ENCODE assay signal across 18 cellular contexts in genomic region chr15:47332481-47332880, GRCh38.
DNase-seq lines count a peak whose midpoint lies in the region; ATAC-seq, FAIRE-seq and TF ChIP-seq lines count a peak whose summit lies in the region.
"Had no signal": no experiment of that assay in that cellular context is flagged by ENCODE, and none has a peak within 500 bp of the region (broad histone marks: within the 10 kb centered on the region; RNA-seq: fewer than 3 reads in every experiment).

No MANE protein-coding gene starts in this region.

- H3K14ac ChIP-seq in H9 (ENCODE audit: insufficient read depth, low read length), result no peak overlapping the region

- H3K79me1 ChIP-seq in H9 (ENCODE audit: insufficient read depth, low read depth, low read length, poor library complexity, severe bottlenecking), result no peaks in the 10 kb centered on the region

- no peak overlapping the region for H3K4ac ChIP-seq in H9 (ENCODE audit: low read depth, low read length)

- H4K8ac ChIP-seq in H9 (replicated peaks; ENCODE audit: insufficient read length, low read depth, low read length), result no peak overlapping the region

- H3K27ac ChIP-seq in AG04450 (ENCODE audit: low read depth, low read length) (peak overlapping the region; percentile 68), H9 (ENCODE audit: insufficient read length, low read depth, low read length) (no peak overlapping the region)
- H3K27ac ChIP-seq in CD8-positive, alpha-beta T cell (ENCODE audit: low read depth, low read length), result no peak overlapping the region
- H3K27ac ChIP-seq: epithelial cell of prostate had no signal

- POLR2A ChIA-PET in AG04450 (lab: Yijun Ruan, JAX), result interaction anchor here (1.6 kb wide), 1 partner anchor 52 kb away, joined by 7 read pairs; no protein-coding TSS in a partner anchor
- POLR2A ChIA-PET in CD8-positive, alpha-beta T cell (lab: Charles Lee), result no interaction called here

- H3K9me3 Mint-ChIP-seq in mesothelial cell of epicardium (peaks cover 7% of the 10 kb centered on the region), H9 (no peaks in the 10 kb centered on the region; a peak in 1 of 5 replicates)
- peaks cover 0 to 1% of the 10 kb centered on the region in 2 donors for H3K9me3 Mint-ChIP-seq in stimulated activated naive B cell treated with anti-CD40 and anti-IgM and Interleukin-4, amounts not matched to agents 10 μg/mL and 1 μg/mL and 100 μg/mL, for 72 hours
- no peaks in the 10 kb centered on the region for H3K9me3 Mint-ChIP-seq in CD8-positive, alpha-beta T cell

- H3K36me3 ChIP-seq in CD8-positive, alpha-beta T cell (ENCODE audit: insufficient read depth, low read length), result no peaks in the 10 kb centered on the region
- H3K36me3 ChIP-seq: ovary had no signal

- no peaks in the 10 kb centered on the region for H3K79me2 ChIP-seq in H9 (ENCODE audit: insufficient read depth, low read length)

- H2BK15ac ChIP-seq in H9 (ENCODE audit: low read depth, low read length), result no peak overlapping the region

- H2BK20ac ChIP-seq in H9 (ENCODE audit: low read depth, low read length, poor library complexity, severe bottlenecking), result no peak overlapping the region

- peak overlapping the region; percentile 85 for H3K27ac Mint-ChIP-seq in mesothelial cell of epicardium
- H3K27ac Mint-ChIP-seq in stimulated activated naive B cell treated with anti-CD40 and anti-IgM and Interleukin-4, amounts not matched to agents 10 μg/mL and 1 μg/mL and 100 μg/mL, for 72 hours, result no peak overlapping the region
- no peak overlapping the region for H3K27ac Mint-ChIP-seq in H9
- H3K27ac Mint-ChIP-seq in CD8-positive, alpha-beta T cell, result no peak overlapping the region
- H3K27ac Mint-ChIP-seq: activated CD4-positive, alpha-beta T cell treated with anti-CD3 and anti-CD28 coated beads for 36 hours; activated CD8-positive, alpha-beta memory T cell treated with anti-CD3 and anti-CD28 coated beads, Interleukin-2, amount 10 ng/mL, durations not matched to agents 7 days and 5 days; activated T-helper 17 cell treated with anti-CD3 and anti-CD28 coated beads, Interleukin-2, amount 50 U/mL, for 72 hours; CD4-positive, alpha-beta T cell; naive B cell had no signal

- no peak overlapping the region for H2BK12ac ChIP-seq in H9 (ENCODE audit: insufficient read length, low read depth, low read length)

- no peaks in the 10 kb centered on the region for H3K27me3 ChIP-seq in AG04450 (ENCODE audit: control insufficient read depth, insufficient read depth, low read length)
- no peaks in the 10 kb centered on the region for H3K27me3 ChIP-seq in H9 (ENCODE audit: insufficient read depth, low read length)
- H3K27me3 ChIP-seq in CD8-positive, alpha-beta T cell (ENCODE audit: insufficient read depth, low read length), result no peaks in the 10 kb centered on the region
- H3K27me3 ChIP-seq: ovary had no signal

- H3K36me3 Mint-ChIP-seq in mesothelial cell of epicardium, result peaks cover 6% of the 10 kb centered on the region
- no peaks in the 10 kb centered on the region for H3K36me3 Mint-ChIP-seq in stimulated activated naive B cell treated with anti-CD40 and anti-IgM and Interleukin-4, amounts not matched to agents 10 μg/mL and 1 μg/mL and 100 μg/mL, for 72 hours
- no peaks in the 10 kb centered on the region; a peak in 1 of 7 replicates for H3K36me3 Mint-ChIP-seq in H9 (ENCODE audit: insufficient read depth in 1 of 3, low read depth in 3 of 3)
- no peaks in the 10 kb centered on the region for H3K36me3 Mint-ChIP-seq in CD8-positive, alpha-beta T cell
- H3K36me3 Mint-ChIP-seq: activated CD8-positive, alpha-beta memory T cell treated with anti-CD3 and anti-CD28 coated beads, Interleukin-2, amount 10 ng/mL, durations not matched to agents 7 days and 5 days; naive B cell had no signal

- no peaks in the 10 kb centered on the region for H4K20me1 ChIP-seq in H9 (ENCODE audit: control insufficient read depth, insufficient read depth, insufficient read length)

- no peak overlapping the region for H3K4me2 ChIP-seq in H9 (ENCODE audit: insufficient read depth, insufficient read length, low read length)

- no peak overlapping the region for H3K23ac ChIP-seq in H9 (ENCODE audit: insufficient read length, low read depth, low read length)

- H3K27me3 Mint-ChIP-seq in mesothelial cell of epicardium (ENCODE audit: low read depth) (no peaks in the 10 kb centered on the region), H9 (ENCODE audit: low read depth) (no peaks in the 10 kb centered on the region)
- H3K27me3 Mint-ChIP-seq in stimulated activated naive B cell treated with anti-CD40 and anti-IgM and Interleukin-4, amounts not matched to agents 10 μg/mL and 1 μg/mL and 100 μg/mL, for 72 hours, result no peaks in the 10 kb centered on the region
- H3K27me3 Mint-ChIP-seq in CD8-positive, alpha-beta T cell (ENCODE audit: low read depth), result no peaks in the 10 kb centered on the region
- H3K27me3 Mint-ChIP-seq: activated CD4-positive, alpha-beta T cell treated with anti-CD3 and anti-CD28 coated beads for 36 hours; activated CD8-positive, alpha-beta memory T cell treated with anti-CD3 and anti-CD28 coated beads, Interleukin-2, amount 10 ng/mL, durations not matched to agents 7 days and 5 days; activated T-helper 17 cell treated with anti-CD3 and anti-CD28 coated beads, Interleukin-2, amount 50 U/mL, for 72 hours; CD4-positive, alpha-beta T cell; naive B cell had no signal

- no peak overlapping the region for H3K9ac ChIP-seq in H9 (ENCODE audit: extremely low read depth, insufficient read length, low read length)

- H2AK5ac ChIP-seq in H9 (ENCODE audit: insufficient read length, low read length), result no peak overlapping the region

- no peak for TF ChIP-seq POLR2A in GM12891 (IDR thresholded peaks at IDR 0.05; ENCODE audit: low read depth, low read length)

- no peak overlapping the region for H4K5ac ChIP-seq in H9 (ENCODE audit: insufficient read length, low read depth, low read length)

- no peak overlapping the region for H2AFZ ChIP-seq in H9 (ENCODE audit: low read length)

- H3K4me1 ChIP-seq in H9 (ENCODE audit: insufficient read depth, low read length), result no peaks in the 10 kb centered on the region
- no peaks in the 10 kb centered on the region for H3K4me1 ChIP-seq in CD8-positive, alpha-beta T cell (ENCODE audit: insufficient read depth, low read length)

- no peak overlapping the region for H4K91ac ChIP-seq in H9 (ENCODE audit: insufficient read length, low read depth, low read length)

- FAIRE-seq in GM12891 (lab: Jason Lieb, UNC), result no peak

- no peak overlapping the region for H3K18ac ChIP-seq in H9 (ENCODE audit: insufficient read length, low read depth, low read length)

- H3K9me3 ChIP-seq in AG04450 (ENCODE audit: control insufficient read depth, insufficient read depth, low read length), result no peaks in the 10 kb centered on the region
- no peaks in the 10 kb centered on the region for H3K9me3 ChIP-seq in H9 (ENCODE audit: control insufficient read depth, low read depth, low read length)
- no peaks in the 10 kb centered on the region for H3K9me3 ChIP-seq in CD8-positive, alpha-beta T cell (ENCODE audit: low read length)
- H3K9me3 ChIP-seq: ovary had no signal

- no peak overlapping the region for H3T11ph ChIP-seq in H9 (ENCODE audit: low read length)

- no peak overlapping the region for H3K56ac ChIP-seq in H9 (ENCODE audit: insufficient read length, low read depth, low read length)

- H3K4me3 ChIP-seq in AG04450 (ENCODE audit: low read depth, low read length), result peak overlapping the region; percentile 21; the same call in 1 of the 2 replicates
- no peak overlapping the region for H3K4me3 ChIP-seq in fibroblast of mammary gland (ENCODE audit: control insufficient read depth, low read depth, low read length)
- H3K4me3 ChIP-seq in CD8-positive, alpha-beta T cell (ENCODE audit: low read depth, low read length), result no peak overlapping the region
- H3K4me3 ChIP-seq: ovary had no signal

- intact Hi-C loops in CD8-positive, alpha-beta T cell (cut with DNase I, micrococcal nuclease), result no loop called here

- no peak for TF ChIP-seq CTCF in AG04450 (IDR thresholded peaks at IDR 0.05; ENCODE audit: low read depth, low read length)
- TF ChIP-seq CTCF in fibroblast of mammary gland (conservative IDR thresholded peaks at IDR 0.05; ENCODE audit: control insufficient read depth, insufficient read depth, low read depth, low read length), result no peak
- no peak for TF ChIP-seq CTCF in mesothelial cell of epicardium (IDR thresholded peaks at IDR 0.05; ENCODE audit: unreplicated experiment)
- no peak for TF ChIP-seq CTCF in H9 (conservative IDR thresholded peaks at IDR 0.05)
- no peak for TF ChIP-seq CTCF in CD8-positive, alpha-beta T cell (IDR thresholded peaks at IDR 0.05)

- no peak overlapping the region for H2BK5ac ChIP-seq in H9 (ENCODE audit: insufficient read length, low read length)

- no peak overlapping the region for H2BK120ac ChIP-seq in H9 (ENCODE audit: low read depth, low read length, poor library complexity, severe bottlenecking)

- DNase-seq in AG04450 (ENCODE audit: low read depth, low spot score) (peak; percentile 7), NCI-H524 (lab: John Stamatoyannopoulos, UW) (peak; percentile 89 to 96), fibroblast of mammary gland (ENCODE audit: low read depth) (peak; percentile 1), mesothelial cell of epicardium (ENCODE audit: low spot score in 2 of 2, unreplicated experiment in 2 of 2) (no peak), H9 (no peak), GM12891 (ENCODE audit: insufficient read length, low spot score) (no peak)
- no peak for DNase-seq in stimulated activated naive B cell treated with anti-CD40 and anti-IgM and Interleukin-4, amounts not matched to agents 10 μg/mL and 1 μg/mL and 100 μg/mL, for 72 hours
- no peak for DNase-seq in CD8-positive, alpha-beta T cell
- DNase-seq: activated CD4-positive, alpha-beta T cell treated with anti-CD3 and anti-CD28 coated beads for 36 hours; activated CD8-positive, alpha-beta memory T cell treated with anti-CD3 and anti-CD28 coated beads, Interleukin-2, amount 10 ng/mL, durations not matched to agents 7 days and 5 days; CD4-positive, alpha-beta T cell; dermis blood vessel endothelial cell; naive B cell; NCI-H146; stimulated activated CD4-positive, alpha-beta T cell treated with anti-CD3 and anti-CD28 coated beads, Interleukin-2, amount 100 ng/mL, for 48 hours had no signal

- H3K23me2 ChIP-seq in H9 (ENCODE audit: insufficient read length, low read depth, low read length, poor library complexity, severe bottlenecking), result no peaks in the 10 kb centered on the region

- H3K4me3 Mint-ChIP-seq in mesothelial cell of epicardium (no peak overlapping the region), H9 (no peak overlapping the region)
- no peak overlapping the region for H3K4me3 Mint-ChIP-seq in stimulated activated naive B cell treated with anti-CD40 and anti-IgM and Interleukin-4, amounts not matched to agents 10 μg/mL and 1 μg/mL and 100 μg/mL, for 72 hours
- H3K4me3 Mint-ChIP-seq in CD8-positive, alpha-beta T cell, result no peak overlapping the region
- H3K4me3 Mint-ChIP-seq: activated CD4-positive, alpha-beta T cell treated with anti-CD3 and anti-CD28 coated beads for 36 hours; activated CD8-positive, alpha-beta memory T cell treated with anti-CD3 and anti-CD28 coated beads, Interleukin-2, amount 10 ng/mL, durations not matched to agents 7 days and 5 days; activated T-helper 17 cell treated with anti-CD3 and anti-CD28 coated beads, Interleukin-2, amount 50 U/mL, for 72 hours; CD4-positive, alpha-beta T cell; naive B cell had no signal

- H3K4me1 Mint-ChIP-seq in mesothelial cell of epicardium, result peaks cover 41% of the 10 kb centered on the region
- no peaks in the 10 kb centered on the region for H3K4me1 Mint-ChIP-seq in stimulated activated naive B cell treated with anti-CD40 and anti-IgM and Interleukin-4, amounts not matched to agents 10 μg/mL and 1 μg/mL and 100 μg/mL, for 72 hours
- H3K4me1 Mint-ChIP-seq in H9, result peaks cover 4 to 7% of the 10 kb centered on the region in 2 experiments
- no peaks in the 10 kb centered on the region for H3K4me1 Mint-ChIP-seq in CD8-positive, alpha-beta T cell (ENCODE audit: low read depth)
- H3K4me1 Mint-ChIP-seq: activated CD4-positive, alpha-beta T cell treated with anti-CD3 and anti-CD28 coated beads for 36 hours; activated CD8-positive, alpha-beta memory T cell treated with anti-CD3 and anti-CD28 coated beads, Interleukin-2, amount 10 ng/mL, durations not matched to agents 7 days and 5 days; activated T-helper 17 cell treated with anti-CD3 and anti-CD28 coated beads, Interleukin-2, amount 50 U/mL, for 72 hours; naive B cell had no signal

- WGBS in H9 (ENCODE audit: extremely low coverage, insufficient read length, low lambda C conversion rate), result no CpG with 5 or more reads among the region's 2 CpGs

- CTCF ChIA-PET in AG04450 (lab: Charles Lee), result interaction anchor here (1.3 to 2.4 kb wide), 3 partner anchors 41 to 163 kb away, joined by 3 to 8 read pairs (median 3); no protein-coding TSS in a partner anchor
- CTCF ChIA-PET in CD8-positive, alpha-beta T cell (lab: Charles Lee), result no interaction called here

- no peak for ATAC-seq in stimulated activated naive B cell treated with anti-CD40 and anti-IgM and Interleukin-4, amounts not matched to agents 10 μg/mL and 1 μg/mL and 100 μg/mL, for 72 hours (replicated peaks)
- ATAC-seq in CD8-positive, alpha-beta T cell, result no peak
- ATAC-seq: activated CD4-positive, alpha-beta T cell treated with anti-CD3 and anti-CD28 coated beads for 36 hours; activated CD8-positive, alpha-beta memory T cell treated with anti-CD3 and anti-CD28 coated beads, Interleukin-2, amount 10 ng/mL, durations not matched to agents 7 days and 5 days; activated T-helper 17 cell treated with anti-CD3 and anti-CD28 coated beads, Interleukin-2, amount 50 U/mL, for 72 hours had no signal

Comparison
In these comparisons a context has a peak if more than half of its experiments do, and no peak if none do; other contexts are left out.
1. DNase-seq: peak in AG04450 (single experiment), NCI-H524 (2 of 2) and fibroblast of mammary gland (single experiment); none in mesothelial cell of epicardium (0 of 2), stimulated activated naive B cell treated with anti-CD40 and anti-IgM and Interleukin-4, amounts not matched to agents 10 μg/mL and 1 μg/mL and 100 μg/mL, for 72 hours (single experiment), H9 (single experiment), CD8-positive, alpha-beta T cell (0 of 7) and GM12891 (single experiment).